Comparison of ENCODE assay signal across 1 cellular context in the genomic region with DNA sequence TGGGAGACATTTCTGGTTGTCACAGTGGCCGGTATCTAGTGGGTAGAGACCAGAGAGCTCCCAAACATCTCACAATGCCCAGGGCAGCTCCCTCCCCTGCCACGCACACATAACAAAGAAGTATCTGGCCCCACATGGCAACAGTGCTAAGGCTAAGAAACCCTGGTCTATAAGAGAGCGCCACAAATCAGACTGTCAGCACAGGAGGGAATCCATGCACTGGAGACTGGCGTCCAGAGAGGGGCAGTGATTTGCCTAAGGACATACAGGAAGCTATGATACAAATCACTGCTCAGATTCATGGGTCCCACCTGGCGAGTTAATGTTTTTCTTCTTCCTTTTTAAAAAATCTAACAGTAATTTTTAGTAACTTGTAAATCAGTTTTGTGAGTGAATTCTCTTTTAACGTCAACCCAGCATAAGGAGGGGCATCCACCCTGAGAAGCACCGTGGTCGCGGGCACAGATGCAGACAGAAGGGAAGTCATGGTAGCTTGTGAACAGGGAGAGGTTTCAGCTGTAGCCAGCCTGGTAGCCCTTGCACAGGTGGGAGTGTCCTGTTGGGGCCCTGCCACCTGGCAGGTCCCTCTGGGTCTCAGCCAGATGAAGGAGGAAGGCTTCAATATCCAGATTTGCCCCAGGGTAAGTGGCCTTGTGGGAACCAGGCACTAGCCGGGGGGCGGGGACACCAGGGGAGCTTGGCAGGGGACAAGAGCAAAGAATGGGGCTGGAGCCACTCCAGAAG.
TF ChIP-seq lines count a peak whose summit lies in the region.

No MANE protein-coding gene starts in this region.

TF ChIP-seq in GM12878, 131 proteins besides CTCF, POLR2A, EP300 and RAD21:
- 0 out of 2 replicates have a peak, but pooled peaks have one; percentile 17 for TF ChIP-seq TCF3 (IDR thresholded peaks at IDR 0.05; ENCODE audit: borderline replicate concordance, insufficient read depth, low read depth, low read length)
- TF ChIP-seq, protein P1, sequence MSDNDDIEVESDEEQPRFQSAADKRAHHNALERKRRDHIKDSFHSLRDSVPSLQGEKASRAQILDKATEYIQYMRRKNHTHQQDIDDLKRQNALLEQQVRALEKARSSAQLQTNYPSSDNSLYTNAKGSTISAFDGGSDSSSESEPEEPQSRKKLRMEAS (IDR thresholded peaks at IDR 0.05; ENCODE audit: low read depth, low read length) = no peak
- no peak for TF ChIP-seq GATAD2B (conservative IDR thresholded peaks at IDR 0.05; ENCODE audit: low read depth)
TF ChIP-seq in GM12878: peak in this region for 1.
